In the genomic region with DNA sequence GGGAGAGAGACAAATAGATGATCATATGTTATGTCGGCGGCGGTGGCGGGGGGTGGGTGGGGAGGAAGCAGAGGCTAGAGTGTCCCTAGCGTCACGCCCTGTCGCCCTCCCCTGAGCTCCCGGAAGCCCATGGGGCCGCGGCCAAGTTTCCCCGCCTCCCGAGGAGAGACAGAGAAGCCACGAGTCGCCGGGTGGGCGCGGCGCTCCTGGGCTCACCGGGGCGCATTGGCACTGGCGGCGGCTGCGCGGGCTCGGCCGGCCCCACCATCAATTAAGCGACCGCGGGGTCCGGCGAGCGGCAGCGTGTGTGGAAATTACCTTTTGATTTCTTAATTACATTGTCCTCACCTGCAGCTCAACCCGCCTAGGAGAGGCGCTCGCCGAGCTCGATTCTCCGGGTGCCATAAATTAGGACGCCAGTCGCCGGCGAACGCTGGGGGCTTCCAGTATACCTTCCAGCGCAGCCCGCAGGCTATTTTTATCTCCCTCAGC, we compare ENCODE assay signal across 8 cellular contexts.
DNase-seq lines count a peak whose midpoint lies in the region; ATAC-seq and TF ChIP-seq lines count a peak whose summit lies in the region.

No MANE protein-coding gene starts in this region.

- H3K36me3 Mint-ChIP-seq in Calu3 (ENCODE audit: insufficient read depth, unreplicated experiment), result no peaks in the 10 kb centered on the region

- H3K4me3 ChIP-seq in Peyer's patch, result peak overlapping the region in 1 of 4 donors; percentile 6

- ATAC-seq in HG03097 (IDR thresholded peaks at IDR 0.05; ENCODE audit: low FRiP score, unreplicated experiment) (peak; percentile 57), left colon (peak; percentile 31), GM21367 (IDR thresholded peaks at IDR 0.05; ENCODE audit: unreplicated experiment) (no peak), GM18502 (IDR thresholded peaks at IDR 0.05; ENCODE audit: poor library complexity, unreplicated experiment) (no peak), HG03196 (IDR thresholded peaks at IDR 0.05; ENCODE audit: unreplicated experiment) (no peak)

- intact Hi-C loops in Calu3 (cut with micrococcal nuclease; ENCODE audit: unreplicated experiment) (no loop called here), left colon (cut with DNase I, micrococcal nuclease) (no loop called here)

- H3K9me3 Mint-ChIP-seq in Calu3 (ENCODE audit: low read depth, unreplicated experiment), result no peaks in the 10 kb centered on the region

- H3K4me1 ChIP-seq in Peyer's patch, result peaks cover 0 to 5% (median 1%) of the 10 kb centered on the region in 4 donors

- CTCF ChIA-PET in Calu3 (lab: Charles Lee), result no interaction called here

- no peak for TF ChIP-seq CTCF in Calu3 (IDR thresholded peaks at IDR 0.05; ENCODE audit: unreplicated experiment)
- no peak for TF ChIP-seq CTCF in Peyer's patch (IDR thresholded peaks at IDR 0.05)

- H3K36me3 ChIP-seq in Peyer's patch, result no peaks in the 10 kb centered on the region

- peaks cover 85% of the 10 kb centered on the region for H3K27me3 Mint-ChIP-seq in Calu3 (ENCODE audit: unreplicated experiment)

- peak overlapping the region; percentile 23 for H3K4me3 Mint-ChIP-seq in Calu3 (ENCODE audit: low read depth, unreplicated experiment)

- no peaks in the 10 kb centered on the region for H3K4me1 Mint-ChIP-seq in Calu3 (ENCODE audit: low read depth, unreplicated experiment)

- no peak overlapping the region for H3K27ac ChIP-seq in Peyer's patch

- H3K27me3 ChIP-seq in Peyer's patch, result no peaks in the 10 kb centered on the region

- H3K27ac Mint-ChIP-seq in Calu3 (ENCODE audit: unreplicated experiment), result no peak overlapping the region

- DNase-seq in Calu3 (peak; percentile 53), RPMI8226 (peak; percentile 79), left colon (peak in 1 of 2 donors; percentile 10), Peyer's patch (no peak)

- H3K9me3 ChIP-seq in Peyer's patch, result no peaks in the 10 kb centered on the region

- TF ChIP-seq POLR2A in Peyer's patch (IDR thresholded peaks at IDR 0.05), result no peak

- no TSS peak for BruUV-seq in Calu3 (replicated peaks; lab: Mats Ljungman, UMichigan)

Comparison
In these comparisons a context has a peak if more than half of its experiments do, and no peak if none do; other contexts are left out.
1. DNase-seq: peak in Calu3 (single experiment) and RPMI8226 (single experiment); none in Peyer's patch (0 of 3).
2. ATAC-seq: peak in HG03097 (single experiment) and left colon (single experiment); none in GM21367 (single experiment), GM18502 (single experiment) and HG03196 (single experiment).